12 cellular contexts compared by ENCODE assay signal in genomic region chrX:152898442-152898841, GRCh38. TPM values are rescaled to one million over a fixed set of nuclear protein-coding genes. Genes with fewer than 3 reads are reported as not detected.
DNase-seq lines count a peak whose midpoint lies in the region; ATAC-seq, FAIRE-seq and TF ChIP-seq lines count a peak whose summit lies in the region.
"Had no signal": no experiment of that assay in that cellular context is flagged by ENCODE, and none has a peak within 500 bp of the region (broad histone marks: within the 10 kb centered on the region; RNA-seq: fewer than 3 reads in every experiment).

No MANE protein-coding gene starts in this region.

- H3K4me2 ChIP-seq in HCT116 (ENCODE audit: low read length), result peak overlapping the region; percentile 76

- no peak for TF ChIP-seq EP300 in ovary (IDR thresholded peaks at IDR 0.05)

- CTCF ChIA-PET in HCT116 (lab: Charles Lee), result no interaction called here

- TSS peak; percentile 55 for BruUV-seq in HCT116 (replicated peaks; lab: Mats Ljungman, UMichigan)

- no peak overlapping the region for H2AFZ ChIP-seq in HCT116 (ENCODE audit: low read depth, low read length, poor library complexity, severe bottlenecking)

- RAD21 ChIA-PET in HCT116 (lab: Charles Lee; ENCODE audit: low non-redundant PET in 1 of 2, low total read pairs in 2 of 2, uncharacterized antibody in 2 of 2, unreplicated experiment in 2 of 2), result no interaction called here

- TF ChIP-seq CTCF in HCT116 (IDR thresholded peaks at IDR 0.05 in 2 of 3, conservative IDR thresholded peaks at IDR 0.05 in 1 of 3; ENCODE audit: borderline replicate concordance in 1 of 3, insufficient read depth in 1 of 3, low read depth in 2 of 3, low read length in 2 of 3) (no peak), cardiac fibroblast (IDR thresholded peaks at IDR 0.05; ENCODE audit: low read depth, low read length) (no peak), kidney (IDR thresholded peaks at IDR 0.05; ENCODE audit: borderline replicate concordance, extremely low read depth, insufficient read depth) (no peak), thoracic aorta (IDR thresholded peaks at IDR 0.05) (no peak), ovary (IDR thresholded peaks at IDR 0.05) (no peak)

- 61 to 68% (median 65%) methylated on average over 10 of the region's 10 CpGs for WGBS in ovary, 3 donors

- DNase-seq in HCT116 (ENCODE audit: low read depth, low spot score), result no peak
- no peak for DNase-seq in cardiac fibroblast (ENCODE audit: low read depth in 2 of 2)
- DNase-seq in kidney, result peak; percentile 37
- DNase-seq in thoracic aorta (ENCODE audit: low spot score), result no peak
- no peak for DNase-seq in epidermal melanocyte (ENCODE audit: insufficient read length, low spot score)
- DNase-seq in putamen (ENCODE audit: low spot score), result no peak
- no peak for DNase-seq in EL
- DNase-seq in ovary, result no peak
- DNase-seq: activated CD8-positive, alpha-beta memory T cell treated with anti-CD3 and anti-CD28 coated beads, Interleukin-2, amount 10 ng/mL, durations not matched to agents 7 days and 5 days; activated naive CD8-positive, alpha-beta T cell treated with anti-CD3 and anti-CD28 coated beads, Interleukin-2, amount 10 ng/mL, durations not matched to agents 7 days and 5 days; NCI-H1930 had no signal

- H3K4me1 ChIP-seq in HCT116 (ENCODE audit: control insufficient read depth in 1 of 2, insufficient read depth in 2 of 2, low read length in 2 of 2), result peaks cover 17 to 63% of the 10 kb centered on the region in 2 experiments
- peaks cover 0 to 2% of the 10 kb centered on the region in 2 donors for H3K4me1 ChIP-seq in kidney (ENCODE audit: control insufficient read depth in 1 of 2, insufficient read depth in 1 of 2, low read depth in 1 of 2, low read length in 2 of 2)
- peaks cover 0 to 32% of the 10 kb centered on the region in 2 donors for H3K4me1 ChIP-seq in thoracic aorta (ENCODE audit: control insufficient read depth in 1 of 2, low read depth in 2 of 2)
- no peaks in the 10 kb centered on the region for H3K4me1 ChIP-seq in ovary (ENCODE audit: insufficient read depth)
- H3K4me1 ChIP-seq: right atrium auricular region had no signal

- no peaks in the 10 kb centered on the region for H3K9me3 ChIP-seq in HCT116 (ENCODE audit: control insufficient read depth in 1 of 2, insufficient read depth in 1 of 2, low read depth in 1 of 2, low read length in 2 of 2)
- no peaks in the 10 kb centered on the region for H3K9me3 ChIP-seq in kidney (ENCODE audit: control insufficient read depth in 1 of 2, low read length in 2 of 2)
- H3K9me3 ChIP-seq in thoracic aorta, result no peaks in the 10 kb centered on the region
- no peaks in the 10 kb centered on the region for H3K9me3 ChIP-seq in ovary
- H3K9me3 ChIP-seq: right atrium auricular region had no signal

- no peaks in the 10 kb centered on the region for H3K79me2 ChIP-seq in HCT116 (ENCODE audit: insufficient read depth, low read length)

- H3K27ac ChIP-seq in HCT116 (ENCODE audit: low read depth, low read length), result peak overlapping the region; percentile 43; the same call in 1 of the 2 replicates
- H3K27ac ChIP-seq in kidney (ENCODE audit: low read depth in 2 of 2, low read length in 2 of 2), result no peak overlapping the region
- no peak overlapping the region for H3K27ac ChIP-seq in thoracic aorta
- no peak overlapping the region for H3K27ac ChIP-seq in ovary
- H3K27ac ChIP-seq: right atrium auricular region had no signal

- no peak for TF ChIP-seq RAD21 in HCT116 (IDR thresholded peaks at IDR 0.05; ENCODE audit: low read depth)

- intact Hi-C loops in HCT116 (cut with micrococcal nuclease) (no loop called here), kidney (cut with DNase I) (no loop called here), ovary (cut with DNase I) (no loop called here)

- H3K9ac ChIP-seq in HCT116 (ENCODE audit: low read length) (peak overlapping the region; percentile 64), kidney (ENCODE audit: low read length in 2 of 2) (no peak overlapping the region)

- H3K4me3 ChIP-seq in HCT116 (replicated peaks in 1 of 2; ENCODE audit: low read depth in 1 of 2, low read length in 2 of 2) (peak overlapping the region; percentile 56 to 65), cardiac fibroblast (replicated peaks in 1 of 2; ENCODE audit: low read depth in 2 of 2, low read length in 2 of 2) (peak overlapping the region; percentile 21 to 29), kidney (ENCODE audit: low read length in 2 of 2) (peak overlapping the region; percentile 12 to 57), thoracic aorta (peak overlapping the region; percentile 69), ovary (no peak overlapping the region)

- ATAC-seq in HCT116 (no peak), thoracic aorta (ENCODE audit: insufficient number of reproducible peaks, low FRiP score, low read depth) (no peak)
- ATAC-seq: activated CD8-positive, alpha-beta memory T cell treated with anti-CD3 and anti-CD28 coated beads, Interleukin-2, amount 10 ng/mL, durations not matched to agents 7 days and 5 days had no signal

- POLR2A ChIA-PET in HCT116 (lab: Charles Lee), result no interaction called here

- no peak for FAIRE-seq in kidney (lab: Jason Lieb, UNC)

- no peaks in the 10 kb centered on the region for H3K9me2 ChIP-seq in HCT116 (ENCODE audit: insufficient read depth)

- H3K36me3 ChIP-seq in HCT116 (ENCODE audit: control insufficient read depth in 1 of 2, insufficient read depth in 2 of 2, low read length in 2 of 2) (no peaks in the 10 kb centered on the region), kidney (ENCODE audit: control insufficient read depth in 1 of 2, insufficient read depth in 2 of 2, low read length in 2 of 2) (no peaks in the 10 kb centered on the region), thoracic aorta (no peaks in the 10 kb centered on the region), ovary (no peaks in the 10 kb centered on the region)
- H3K36me3 ChIP-seq: right atrium auricular region had no signal

- TF ChIP-seq POLR2A in HCT116 (IDR thresholded peaks at IDR 0.05; ENCODE audit: borderline replicate concordance, extremely low read depth, insufficient read depth, insufficient read length) (no peak), ovary (IDR thresholded peaks at IDR 0.05) (no peak)

- no peaks in the 10 kb centered on the region for H4K20me1 ChIP-seq in HCT116 (ENCODE audit: insufficient read depth)

- H3K27me3 ChIP-seq in HCT116 (ENCODE audit: insufficient read depth, low read length), result no peaks in the 10 kb centered on the region
- H3K27me3 ChIP-seq in thoracic aorta (replicated peaks; ENCODE audit: insufficient read depth), result no peaks in the 10 kb centered on the region
- no peaks in the 10 kb centered on the region for H3K27me3 ChIP-seq in ovary
- H3K27me3 ChIP-seq: right atrium auricular region had no signal

TF ChIP-seq in HCT116, 20 proteins besides CTCF, POLR2A, EP300 and RAD21 (continues in another document):
- TF ChIP-seq, protein P1, sequence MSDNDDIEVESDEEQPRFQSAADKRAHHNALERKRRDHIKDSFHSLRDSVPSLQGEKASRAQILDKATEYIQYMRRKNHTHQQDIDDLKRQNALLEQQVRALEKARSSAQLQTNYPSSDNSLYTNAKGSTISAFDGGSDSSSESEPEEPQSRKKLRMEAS (IDR thresholded peaks at IDR 0.05), result no peak
- no peak for TF ChIP-seq EZH2 (IDR thresholded peaks at IDR 0.05)
- TF ChIP-seq CBX3 (IDR thresholded peaks at IDR 0.05; ENCODE audit: low read depth), result no peak
- TF ChIP-seq POLR2AphosphoS5 (IDR thresholded peaks at IDR 0.05; ENCODE audit: low read depth, low read length), result no peak
- no peak for TF ChIP-seq CEBPB (IDR thresholded peaks at IDR 0.05; ENCODE audit: low read depth)
- no peak for TF ChIP-seq SIN3A (IDR thresholded peaks at IDR 0.05; ENCODE audit: low read depth)
- no peak for TF ChIP-seq ELF1 (IDR thresholded peaks at IDR 0.05; ENCODE audit: borderline replicate concordance, low read depth)
- no peak for TF ChIP-seq ZNF274 (IDR thresholded peaks at IDR 0.05; ENCODE audit: low read depth, low read length)
- no peak for TF ChIP-seq JUND (IDR thresholded peaks at IDR 0.05)
- TF ChIP-seq, protein P2, sequence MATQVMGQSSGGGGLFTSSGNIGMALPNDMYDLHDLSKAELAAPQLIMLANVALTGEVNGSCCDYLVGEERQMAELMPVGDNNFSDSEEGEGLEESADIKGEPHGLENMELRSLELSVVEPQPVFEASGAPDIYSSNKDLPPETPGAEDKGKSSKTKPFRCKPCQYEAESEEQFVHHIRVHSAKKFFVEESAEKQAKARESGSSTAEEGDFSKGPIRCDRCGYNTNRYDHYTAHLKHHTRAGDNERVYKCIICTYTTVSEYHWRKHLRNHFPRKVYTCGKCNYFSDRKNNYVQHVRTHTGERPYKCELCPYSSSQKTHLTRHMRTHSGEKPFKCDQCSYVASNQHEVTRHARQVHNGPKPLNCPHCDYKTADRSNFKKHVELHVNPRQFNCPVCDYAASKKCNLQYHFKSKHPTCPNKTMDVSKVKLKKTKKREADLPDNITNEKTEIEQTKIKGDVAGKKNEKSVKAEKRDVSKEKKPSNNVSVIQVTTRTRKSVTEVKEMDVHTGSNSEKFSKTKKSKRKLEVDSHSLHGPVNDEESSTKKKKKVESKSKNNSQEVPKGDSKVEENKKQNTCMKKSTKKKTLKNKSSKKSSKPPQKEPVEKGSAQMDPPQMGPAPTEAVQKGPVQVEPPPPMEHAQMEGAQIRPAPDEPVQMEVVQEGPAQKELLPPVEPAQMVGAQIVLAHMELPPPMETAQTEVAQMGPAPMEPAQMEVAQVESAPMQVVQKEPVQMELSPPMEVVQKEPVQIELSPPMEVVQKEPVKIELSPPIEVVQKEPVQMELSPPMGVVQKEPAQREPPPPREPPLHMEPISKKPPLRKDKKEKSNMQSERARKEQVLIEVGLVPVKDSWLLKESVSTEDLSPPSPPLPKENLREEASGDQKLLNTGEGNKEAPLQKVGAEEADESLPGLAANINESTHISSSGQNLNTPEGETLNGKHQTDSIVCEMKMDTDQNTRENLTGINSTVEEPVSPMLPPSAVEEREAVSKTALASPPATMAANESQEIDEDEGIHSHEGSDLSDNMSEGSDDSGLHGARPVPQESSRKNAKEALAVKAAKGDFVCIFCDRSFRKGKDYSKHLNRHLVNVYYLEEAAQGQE (IDR thresholded peaks at IDR 0.05; ENCODE audit: low read depth), result no peak

RNA-seq across cellular contexts. Expression of gene ZNF185, which starts 0.6 kb away (rescaled TPM):
- 15.8 TPM for total RNA-seq in HCT116 (2021; ENCODE audit: unreplicated experiment)
- 16.4 and 21.1 TPM in 2 replicates for polyA plus RNA-seq in HCT116 (2012)
- 24.3 TPM for total RNA-seq in kidney
- polyA plus RNA-seq in kidney (ENCODE audit: insufficient read depth, low read depth, low replicate concordance), result 12.0 TPM
- total RNA-seq in thoracic aorta, result 1 to 10 TPM; 8.1 to 8.5 TPM
- 10 to 100 TPM in 3 of 7 donors, 1 to 10 TPM in 4; 3.5 to 26.9 (median 10.0) TPM for total RNA-seq in ovary
- polyA plus RNA-seq in ovary, result 10 to 100 TPM in 1 of 2 donors, 1 to 10 TPM in 1; 4.7 to 28.7 TPM
